In genomic region chr3:70409018-70409417, GRCh38 we compare ENCODE assay signal across 20 cellular contexts.
DNase-seq lines count a peak whose midpoint lies in the region; ATAC-seq, FAIRE-seq and TF ChIP-seq lines count a peak whose summit lies in the region.
"Had no signal": no experiment of that assay in that cellular context is flagged by ENCODE, and none has a peak within 500 bp of the region (broad histone marks: within the 10 kb centered on the region; RNA-seq: fewer than 3 reads in every experiment).

No MANE protein-coding gene starts in this region.

- no peak overlapping the region for H3K4ac ChIP-seq in IMR-90 (ENCODE audit: low read depth, low read length)

- CTCF ChIA-PET in A549 (lab: Yijun Ruan, JAX), result no interaction called here
- CTCF ChIA-PET in IMR-90 (lab: Yijun Ruan, JAX), result no interaction called here

- dilution Hi-C loops in IMR-90 (cut with HindIII; ENCODE audit: low sequenced_read_pairs, unreplicated experiment), result no loop called here

- no peaks in the 10 kb centered on the region; the same call in 1 of the 2 replicates for H3K27me3 ChIP-seq in IMR-90 (ENCODE audit: control insufficient read depth, insufficient read depth, low read length)
- H3K27me3 ChIP-seq: BLaER1 treated with 17β-estradiol and CSF1 and Interleukin-3, amounts not matched to agents 10 nM and 100 nM had no signal

- H3K9ac ChIP-seq in IMR-90 (ENCODE audit: low read depth, low read length), result no peak overlapping the region
- H3K9ac ChIP-seq: BLaER1 treated with 17β-estradiol and CSF1 and Interleukin-3, amounts not matched to agents 10 nM and 100 nM had no signal

- H3K4me3 ChIP-seq in A549, result no peak overlapping the region
- no peak overlapping the region for H3K4me3 ChIP-seq in IMR-90 (ENCODE audit: insufficient read depth, low read depth, low read length)
- H3K4me3 ChIP-seq: BLaER1 treated with 17β-estradiol and CSF1 and Interleukin-3, amounts not matched to agents 10 nM and 100 nM had no signal

- POLR2A ChIA-PET in A549 (lab: Yijun Ruan, JAX), result no interaction called here
- POLR2A ChIA-PET in IMR-90 (lab: Charles Lee; ENCODE audit: unreplicated experiment), result no interaction called here

- H3K23ac ChIP-seq in IMR-90 (ENCODE audit: low read depth, low read length), result no peak overlapping the region

- H3K9me3 ChIP-seq in A549, result no peaks in the 10 kb centered on the region; the same call in 1 of the 3 replicates
- H3K9me3 ChIP-seq in IMR-90 (ENCODE audit: control insufficient read depth, insufficient read depth, low read length), result no peaks in the 10 kb centered on the region
- H3K9me3 ChIP-seq: Caco-2 had no signal

- no peaks in the 10 kb centered on the region for H3K36me3 ChIP-seq in IMR-90 (ENCODE audit: control insufficient read depth, insufficient read depth, low read length)
- H3K36me3 ChIP-seq: BLaER1 treated with 17β-estradiol and CSF1 and Interleukin-3, amounts not matched to agents 10 nM and 100 nM had no signal

- H3K4me1 ChIP-seq in A549 (no peaks in the 10 kb centered on the region), IMR-90 (ENCODE audit: control insufficient read depth, insufficient read depth, low read length) (no peaks in the 10 kb centered on the region)
- H3K4me1 ChIP-seq: BLaER1 treated with 17β-estradiol and CSF1 and Interleukin-3, amounts not matched to agents 10 nM and 100 nM; Caco-2 had no signal

- H3K18ac ChIP-seq in IMR-90 (ENCODE audit: low read depth, low read length), result no peak overlapping the region

- H2AK5ac ChIP-seq in IMR-90 (ENCODE audit: low read depth, low read length), result no peak overlapping the region

- no peak overlapping the region for H2BK5ac ChIP-seq in IMR-90 (ENCODE audit: low read depth, low read length, poor library complexity, severe bottlenecking)

- no peak overlapping the region for H2BK20ac ChIP-seq in IMR-90 (ENCODE audit: low read depth, low read length)

- no peak overlapping the region for H2AK9ac ChIP-seq in IMR-90 (replicated peaks; ENCODE audit: low read depth, low read length, poor library complexity)

- no peaks in the 10 kb centered on the region for H4K20me1 ChIP-seq in IMR-90 (ENCODE audit: insufficient read depth, low read length)
- H4K20me1 ChIP-seq: BLaER1 treated with 17β-estradiol and CSF1 and Interleukin-3, amounts not matched to agents 10 nM and 100 nM had no signal

- no peak for DNase-seq in A549 (ENCODE audit: low read depth in 1 of 2, low spot score in 1 of 2)
- no peak for DNase-seq in IMR-90
- DNase-seq in frontal cortex (ENCODE audit: low spot score in 2 of 2), result no peak
- DNase-seq in RPMI8226, result no peak
- DNase-seq: 8988T; AML-193; Caco-2; Calu3; CD4-positive, alpha-beta T cell; CD8-positive, alpha-beta T cell; DMS79 treated with DMSO at 0.1 percent for 48 hours; GF-D8 had no signal

- no peak for TF ChIP-seq EP300 in A549 (IDR thresholded peaks at IDR 0.05)

- no peak overlapping the region for H3K56ac ChIP-seq in IMR-90 (ENCODE audit: extremely low read depth, insufficient read depth, low read length)

- 45% methylated on average over 2 of the region's 2 CpGs for WGBS in A549 (ENCODE audit: missing lambda C conversion rate)
- WGBS in IMR-90 (ENCODE audit: extremely low coverage in 2 of 2, insufficient read length in 1 of 2), 2 experiments, result no CpG with 5 or more reads among the region's 2 CpGs

- no peak overlapping the region for H3K27ac ChIP-seq in A549
- no peak overlapping the region for H3K27ac ChIP-seq in IMR-90 (ENCODE audit: insufficient read depth, low read length)
- H3K27ac ChIP-seq: BLaER1 treated with 17β-estradiol and CSF1 and Interleukin-3, amounts not matched to agents 10 nM and 100 nM; C4-2B had no signal

- no peak overlapping the region for H4K91ac ChIP-seq in IMR-90 (ENCODE audit: insufficient read depth, low read depth, low read length)

- H2BK15ac ChIP-seq in IMR-90 (ENCODE audit: low read depth, low read length), result no peak overlapping the region

- H2AFZ ChIP-seq in IMR-90 (replicated peaks; ENCODE audit: low read length, poor library complexity), result no peak overlapping the region

- BruUV-seq in IMR-90 (replicated peaks; lab: Mats Ljungman, UMichigan), result no TSS peak

- FAIRE-seq in A549 (lab: Jason Lieb, UNC) (no peak), frontal cortex (lab: Jason Lieb, UNC) (peak; percentile 6)
- FAIRE-seq: A204.1, D721Med, G401.6, GM12891, GM19239 had no signal

- no peak overlapping the region for H3K14ac ChIP-seq in IMR-90 (replicated peaks; ENCODE audit: low read depth, low read length)

- TF ChIP-seq CTCF in A549 (IDR thresholded peaks at IDR 0.05) (no peak), IMR-90 (conservative IDR thresholded peaks at IDR 0.05; ENCODE audit: low read depth, low read length) (no peak)

- no peak overlapping the region for H4K5ac ChIP-seq in IMR-90 (ENCODE audit: low read depth, low read length)

- no peak overlapping the region for H2BK120ac ChIP-seq in IMR-90 (ENCODE audit: low read depth, low read length)

- H3K4me2 ChIP-seq in A549 (no peak overlapping the region), IMR-90 (ENCODE audit: low read depth, low read length) (no peak overlapping the region)
- H3K4me2 ChIP-seq: BLaER1 treated with 17β-estradiol and CSF1 and Interleukin-3, amounts not matched to agents 10 nM and 100 nM had no signal

- H3K9me1 ChIP-seq in IMR-90 (ENCODE audit: insufficient read depth, low read length), result no peaks in the 10 kb centered on the region

- TF ChIP-seq POLR2A in A549 (IDR thresholded peaks at IDR 0.05; ENCODE audit: low read length) (no peak), IMR-90 (IDR thresholded peaks at IDR 0.05; ENCODE audit: low read depth, low read length) (no peak)

- ATAC-seq in A549, result no peak
- ATAC-seq in IMR-90 (ENCODE audit: low read depth), result no peak
- ATAC-seq in GM21360 (IDR thresholded peaks at IDR 0.05; ENCODE audit: unreplicated experiment), result no peak
- ATAC-seq: CD8-positive, alpha-beta T cell had no signal

- H4K8ac ChIP-seq in IMR-90 (ENCODE audit: low read depth in 2 of 2, low read length in 2 of 2), result no peak overlapping the region

- H3K79me1 ChIP-seq in IMR-90 (ENCODE audit: low read depth in 1 of 2, low read length in 2 of 2), result no peaks in the 10 kb centered on the region

- intact Hi-C loops in IMR-90 (cut with micrococcal nuclease), result no loop called here

- TF ChIP-seq RAD21 in A549 (conservative IDR thresholded peaks at IDR 0.05 in 1 of 2, IDR thresholded peaks at IDR 0.05 in 1 of 2) (no peak), IMR-90 (IDR thresholded peaks at IDR 0.05; ENCODE audit: low read length) (no peak)

- in situ Hi-C loops in IMR-90 (cut with MboI; ENCODE audit: low sequenced_read_pairs), result no loop called here

TF ChIP-seq in A549, 52 proteins besides CTCF, POLR2A, EP300 and RAD21:
- TF ChIP-seq MAFK (IDR thresholded peaks at IDR 0.05; ENCODE audit: partially characterized antibody), result peak; percentile 76
- TF ChIP-seq BCL3 (IDR thresholded peaks at IDR 0.05), result no peak
TF ChIP-seq in A549: peak in this region for 1.

TF ChIP-seq in IMR-90, 13 proteins besides CTCF, POLR2A, EP300 and RAD21:
- TF ChIP-seq SMC3 (IDR thresholded peaks at IDR 0.05; ENCODE audit: low read depth, low read length) (no peak), BHLHE40 (IDR thresholded peaks at IDR 0.05; ENCODE audit: low read depth, low read length) (no peak), MXI1 (IDR thresholded peaks at IDR 0.05; ENCODE audit: borderline replicate concordance, low read depth, low read length) (no peak), MAZ (IDR thresholded peaks at IDR 0.05; ENCODE audit: borderline replicate concordance, low read depth, low read length) (no peak), MAFK (IDR thresholded peaks at IDR 0.05; ENCODE audit: low read depth, low read length) (peak; percentile 74)
TF ChIP-seq in IMR-90: peak in this region for 1.
